In the genomic region with DNA sequence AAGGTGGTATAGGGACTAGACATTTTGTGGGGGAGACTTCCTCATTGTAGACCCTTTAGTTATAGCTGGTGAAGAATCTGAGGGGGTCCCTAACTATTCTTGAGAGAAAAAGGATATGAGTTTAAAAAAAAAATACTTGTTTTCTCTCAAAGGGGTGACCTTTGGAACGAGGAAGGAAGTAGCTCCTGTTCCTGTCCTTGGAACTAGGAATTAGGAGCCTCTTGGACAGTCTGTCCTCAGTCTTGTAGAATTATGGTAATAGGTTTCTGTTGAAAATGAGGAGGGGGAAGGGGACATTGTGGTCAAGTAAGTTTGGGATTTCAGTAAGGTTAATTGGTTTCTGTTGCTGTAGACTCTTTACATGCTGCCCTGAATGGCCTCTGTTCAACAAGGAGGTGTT, we compare ENCODE assay signal across 16 cellular contexts.
"Had no signal": no experiment of that assay in that cellular context is flagged by ENCODE, and none has a peak within 500 bp of the region (broad histone marks: within the 10 kb centered on the region; RNA-seq: fewer than 3 reads in every experiment).

No MANE protein-coding gene starts in this region.

- H3K27ac ChIP-seq: esophagus squamous epithelium, lower lobe of right lung, pancreas had no signal

- FAIRE-seq: pancreas had no signal

- H3K9me3 ChIP-seq: esophagus squamous epithelium, lower lobe of right lung, pancreas had no signal

- H3K36me3 ChIP-seq: lower lobe of right lung, pancreas had no signal

- H3K4me3 ChIP-seq: esophagus squamous epithelium, lower lobe of right lung, pancreas had no signal

- ATAC-seq: effector memory CD8-positive, alpha-beta T cell; lower lobe of right lung; pancreas; sciatic nerve had no signal

- H3K27me3 ChIP-seq: esophagus squamous epithelium, pancreas had no signal

- H3K4me1 ChIP-seq: lower lobe of right lung, pancreas had no signal

- DNase-seq: cortex of kidney; effector memory CD8-positive, alpha-beta T cell; esophagus squamous epithelium; foreskin fibroblast; head of caudate nucleus; hippocampal formation; lower lobe of right lung; mesenchymal stem cell; midbrain; naive B cell; occipital lobe; pancreas; stimulated activated CD4-positive, alpha-beta T cell treated with anti-CD3 and anti-CD28 coated beads, Interleukin-12 subunit alpha, Interleukin-12 subunit beta, amount 100 ng/mL, for 4 hours; stimulated activated naive CD4-positive, alpha-beta T cell treated with Interleukin-2 at 50 U/mL for 16 hours; trophoblast cell had no signal
